Comparison of ENCODE assay signal across 23 cellular contexts in the genomic region with DNA sequence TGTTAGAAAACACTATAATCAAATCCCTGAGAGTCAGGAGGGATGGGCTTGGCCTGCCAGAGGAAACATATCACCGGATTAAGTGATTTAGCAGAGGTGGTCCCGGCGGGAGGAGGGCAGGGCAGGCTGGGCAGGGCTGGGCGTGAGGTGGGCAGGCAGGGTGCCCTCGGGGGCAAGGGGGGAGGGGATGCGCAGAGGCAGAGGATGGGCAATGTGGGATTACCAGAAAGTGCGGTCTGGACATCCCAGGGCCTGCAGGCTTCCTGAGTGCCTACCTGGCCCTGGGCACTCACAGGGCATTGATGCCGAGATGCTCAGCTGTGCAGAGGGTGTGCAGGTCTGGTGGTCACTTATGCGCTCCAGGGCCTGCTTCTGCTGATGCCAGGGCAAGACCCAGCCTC.
DNase-seq lines count a peak whose midpoint lies in the region; ATAC-seq and TF ChIP-seq lines count a peak whose summit lies in the region.
"Had no signal": no experiment of that assay in that cellular context is flagged by ENCODE, and none has a peak within 500 bp of the region (broad histone marks: within the 10 kb centered on the region; RNA-seq: fewer than 3 reads in every experiment).

No MANE protein-coding gene starts in this region.

- H3K4me1 ChIP-seq in IMR-90 (ENCODE audit: control insufficient read depth, insufficient read depth, low read length) = peaks cover 19% of the 10 kb centered on the region
- H3K4me1 ChIP-seq: BLaER1, HAP-1, thyroid gland had no signal

- H3K36me3 ChIP-seq in IMR-90 (ENCODE audit: control insufficient read depth, insufficient read depth, low read length) = peaks cover 3% of the 10 kb centered on the region; the same call in 1 of the 2 replicates
- H3K36me3 ChIP-seq: BLaER1, HAP-1, thyroid gland had no signal

- no peak for TF ChIP-seq CTCF in IMR-90 (conservative IDR thresholded peaks at IDR 0.05; ENCODE audit: low read depth, low read length)

- no peak overlapping the region for H3K4me2 ChIP-seq in IMR-90 (ENCODE audit: low read depth, low read length)
- H3K4me2 ChIP-seq: BLaER1 had no signal

- no peak overlapping the region for H3K4me3 ChIP-seq in IMR-90 (ENCODE audit: insufficient read depth, low read depth, low read length)
- H3K4me3 ChIP-seq: BLaER1, HAP-1, K562, MG63, thyroid gland had no signal

- no peak overlapping the region for H3K14ac ChIP-seq in IMR-90 (replicated peaks; ENCODE audit: low read depth, low read length)

- H3K27ac ChIP-seq in IMR-90 (ENCODE audit: insufficient read depth, low read length) = no peak overlapping the region
- H3K27ac ChIP-seq: BLaER1, thyroid gland had no signal

- TF ChIP-seq POLR2A in IMR-90 (IDR thresholded peaks at IDR 0.05; ENCODE audit: low read depth, low read length) = no peak

- no peak overlapping the region for H2AK5ac ChIP-seq in IMR-90 (ENCODE audit: low read depth, low read length)

- POLR2A ChIA-PET in IMR-90 (lab: Charles Lee; ENCODE audit: unreplicated experiment) = no interaction called here

- H3K23ac ChIP-seq in IMR-90 (ENCODE audit: low read depth, low read length) = no peak overlapping the region

- 100% methylated on average over 2 of the region's 9 CpGs; no CpG with 5 or more reads in 1 of the 2 experiments for WGBS in IMR-90 (ENCODE audit: extremely low coverage in 2 of 2, insufficient read length in 1 of 2), 2 experiments

- H2AFZ ChIP-seq in IMR-90 (replicated peaks; ENCODE audit: low read length, poor library complexity) = peak overlapping the region; percentile 2

- peaks cover 13% of the 10 kb centered on the region for H4K20me1 ChIP-seq in IMR-90 (ENCODE audit: insufficient read depth, low read length)
- H4K20me1 ChIP-seq: BLaER1 had no signal

- no peak overlapping the region for H2BK5ac ChIP-seq in IMR-90 (ENCODE audit: low read depth, low read length, poor library complexity, severe bottlenecking)

- ATAC-seq in IMR-90 (ENCODE audit: low read depth) (no peak), left cardiac atrium (no peak), sciatic nerve (no peak), HG03442 (IDR thresholded peaks at IDR 0.05; ENCODE audit: unreplicated experiment) (no peak)
- ATAC-seq: K562, T-helper 17 cell had no signal

- no peak overlapping the region for H2BK15ac ChIP-seq in IMR-90 (ENCODE audit: low read depth, low read length)

- H3K79me1 ChIP-seq in IMR-90 (ENCODE audit: low read depth in 1 of 2, low read length in 2 of 2) = peaks cover 21 to 47% of the 10 kb centered on the region in 2 experiments; a peak in 3 of 4 replicates

- no peak overlapping the region for H4K8ac ChIP-seq in IMR-90 (ENCODE audit: low read depth in 2 of 2, low read length in 2 of 2)

- H4K91ac ChIP-seq in IMR-90 (ENCODE audit: insufficient read depth, low read depth, low read length) = no peak overlapping the region

- dilution Hi-C loops in IMR-90 (cut with HindIII; ENCODE audit: low sequenced_read_pairs, unreplicated experiment) = no loop called here

- no peak overlapping the region for H2BK120ac ChIP-seq in IMR-90 (ENCODE audit: low read depth, low read length)

- intact Hi-C loops in IMR-90 (cut with micrococcal nuclease) (no loop called here), left cardiac atrium (cut with DNase I) (no loop called here), sciatic nerve (cut with DNase I) (no loop called here)

- in situ Hi-C loops in IMR-90 (cut with MboI; ENCODE audit: low sequenced_read_pairs) = no loop called here

- no peak overlapping the region for H3K4ac ChIP-seq in IMR-90 (ENCODE audit: low read depth, low read length)

- H4K5ac ChIP-seq in IMR-90 (ENCODE audit: low read depth, low read length) = no peak overlapping the region

- no peaks in the 10 kb centered on the region for H3K27me3 ChIP-seq in IMR-90 (ENCODE audit: control insufficient read depth, insufficient read depth, low read length)
- H3K27me3 ChIP-seq: BLaER1, MG63, thyroid gland had no signal

- H3K9me3 ChIP-seq in IMR-90 (ENCODE audit: control insufficient read depth, insufficient read depth, low read length) = no peaks in the 10 kb centered on the region
- H3K9me3 ChIP-seq: BLaER1, HAP-1, MG63, thyroid gland had no signal

- no peak overlapping the region for H2BK20ac ChIP-seq in IMR-90 (ENCODE audit: low read depth, low read length)

- no peak overlapping the region for H2AK9ac ChIP-seq in IMR-90 (replicated peaks; ENCODE audit: low read depth, low read length, poor library complexity)

- TF ChIP-seq RAD21 in IMR-90 (IDR thresholded peaks at IDR 0.05; ENCODE audit: low read length) = no peak

- BruUV-seq in IMR-90 (replicated peaks; lab: Mats Ljungman, UMichigan) = no TSS peak

- CTCF ChIA-PET in IMR-90 (lab: Yijun Ruan, JAX) = no interaction called here

- H3K9me1 ChIP-seq in IMR-90 (ENCODE audit: insufficient read depth, low read length) = peaks cover 3% of the 10 kb centered on the region; the same call in 1 of the 2 replicates

- no peak overlapping the region for H3K9ac ChIP-seq in IMR-90 (ENCODE audit: low read depth, low read length)
- H3K9ac ChIP-seq: BLaER1 had no signal

- H3K56ac ChIP-seq in IMR-90 (ENCODE audit: extremely low read depth, insufficient read depth, low read length) = no peak overlapping the region

- DNase-seq in D341Med (ENCODE audit: low spot score) (peak; percentile 56), IMR-90 (no peak), left cardiac atrium (peak; percentile 18), sciatic nerve (ENCODE audit: low spot score) (peak; percentile 39), UCSD-AML1 (lab: John Stamatoyannopoulos, UW; ENCODE audit: unreplicated experiment) (no peak)
- DNase-seq in stimulated activated CD4-positive, alpha-beta T cell treated with anti-CD3 and anti-CD28 coated beads, Interleukin-15, amount 100 ng/mL, for 24 hours = no peak
- DNase-seq: activated CD4-positive, alpha-beta T cell treated with anti-CD3 and anti-CD28 coated beads for 48 hours; activated naive CD4-positive, alpha-beta T cell treated with anti-CD3 and anti-CD28 coated beads, Interleukin-2, amount 10 ng/mL, durations not matched to agents 7 days and 5 days; DMS79 treated with DMSO at 0.1 percent for 48 hours; effector CD8-positive, alpha-beta T cell; kidney; mammary epithelial cell; MG63; NCI-H1417 treated with DMSO at 0.1 percent for 48 hours; NCI-H2081; NCI-H2227 treated with DMSO at 0.1 percent for 48 hours; NCI-H526 treated with DMSO at 0.1 percent for 48 hours; T-helper 17 cell; thyroid gland had no signal

- no peak overlapping the region for H3K18ac ChIP-seq in IMR-90 (ENCODE audit: low read depth, low read length)

TF ChIP-seq in IMR-90, 13 proteins besides CTCF, POLR2A, EP300 and RAD21:
- no peak for TF ChIP-seq MAFK (IDR thresholded peaks at IDR 0.05; ENCODE audit: low read depth, low read length)

Comparison
In these comparisons a context has a peak if more than half of its experiments do, and no peak if none do; other contexts are left out.
1. DNase-seq: peak in D341Med (single experiment), left cardiac atrium (single experiment) and sciatic nerve (single experiment); none in IMR-90 (single experiment), UCSD-AML1 (single experiment) and stimulated activated CD4-positive, alpha-beta T cell treated with anti-CD3 and anti-CD28 coated beads, Interleukin-15, amount 100 ng/mL, for 24 hours (single experiment).